ENCODE assay signal across 14 cellular contexts in the genomic region with DNA sequence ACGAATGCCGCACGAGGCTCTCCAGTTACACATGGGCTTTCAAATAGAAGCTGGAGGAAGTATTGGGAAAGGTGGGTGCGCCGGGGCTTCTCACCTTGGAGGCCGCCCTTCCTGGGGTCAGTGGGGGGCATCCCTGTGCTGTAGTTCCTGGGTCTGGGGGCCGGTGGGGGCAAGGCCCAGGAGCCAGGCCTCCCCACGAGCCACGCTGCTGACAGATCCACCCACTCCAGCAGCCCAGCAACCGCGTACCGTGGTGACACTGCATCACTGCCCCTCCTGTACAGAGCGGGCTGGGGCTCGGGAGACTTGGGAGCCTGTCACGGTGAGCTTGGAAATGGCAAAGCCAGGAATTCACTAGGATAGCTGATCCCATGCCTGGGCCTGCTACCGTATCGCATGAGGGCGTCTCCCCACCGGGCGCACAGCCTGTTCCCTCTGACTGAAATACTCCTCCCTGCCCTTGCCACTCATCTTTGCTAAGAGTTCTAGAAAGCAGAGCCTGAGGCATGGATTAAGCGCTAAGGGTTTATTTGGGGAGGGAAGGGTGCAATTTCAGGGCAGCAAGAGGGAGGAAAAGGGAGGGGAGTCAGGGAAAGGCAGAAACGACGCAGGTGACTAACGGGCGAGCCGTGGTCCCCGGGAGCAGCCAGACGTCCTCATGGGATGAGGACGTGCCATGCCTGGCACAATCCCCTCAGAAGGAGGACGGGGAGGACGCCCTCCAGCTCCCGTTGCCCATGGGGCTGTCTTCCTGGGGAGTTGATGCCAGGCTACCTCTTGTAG. TPM values are rescaled to one million over a fixed set of nuclear protein-coding genes. Genes with fewer than 3 reads are reported as not detected.
"Had no signal": no experiment of that assay in that cellular context is flagged by ENCODE, and none has a peak within 500 bp of the region (broad histone marks: within the 10 kb centered on the region; RNA-seq: fewer than 3 reads in every experiment).

No MANE protein-coding gene starts in this region.

- H3K9me3 ChIP-seq: adrenal gland, neutrophil had no signal

- H3K27ac ChIP-seq: adrenal gland, neutrophil, transverse colon had no signal

- H3K4me1 ChIP-seq: adrenal gland, transverse colon had no signal

- H3K36me3 ChIP-seq: adrenal gland, neutrophil, transverse colon had no signal

- H3K4me3 ChIP-seq: adrenal gland, transverse colon had no signal

- H3K27me3 ChIP-seq: adrenal gland had no signal

- ATAC-seq: left lobe of liver, sciatic nerve had no signal

- DNase-seq: activated CD4-positive, alpha-beta T cell treated with anti-CD3 and anti-CD28 coated beads, Interleukin-2, amount 10 ng/mL, durations not matched to agents 7 days and 5 days; activated CD4-positive, CD25-positive, alpha-beta regulatory T cell; activated CD8-positive, alpha-beta memory T cell treated with anti-CD3 and anti-CD28 coated beads for 24 hours; activated naive CD4-positive, alpha-beta T cell treated with anti-CD3 and anti-CD28 coated beads, Interleukin-2, amount 10 ng/mL, durations not matched to agents 7 days and 5 days; adrenal gland; stimulated activated CD4-positive, alpha-beta T cell treated with anti-CD3 and anti-CD28 coated beads, Interleukin-2, amount 100 ng/mL, for 24 hours; stimulated activated naive CD4-positive, alpha-beta T cell; substantia nigra; transverse colon had no signal

RNA-seq across cellular contexts. Expression of a gene that starts 50.7 kb away (rescaled TPM):
- total RNA-seq: activated CD4-positive, alpha-beta T cell treated with anti-CD3 and anti-CD28 coated beads, Interleukin-2, amount 10 ng/mL, durations not matched to agents 7 days and 5 days; activated T-helper 2 cell treated with anti-CD3 and anti-CD28 coated beads, Interferon-gamma antibody, Interleukin-2, Interleukin-4, amounts not matched to agents 10 μg/mL and 5 μg/mL and 100 μg/mL, durations not matched to agents 14 hours and 24 hours and 36 hours; epithelial cell of proximal tubule had no signal
